Comparison of ENCODE assay signal across 8 cellular contexts in the genomic region with DNA sequence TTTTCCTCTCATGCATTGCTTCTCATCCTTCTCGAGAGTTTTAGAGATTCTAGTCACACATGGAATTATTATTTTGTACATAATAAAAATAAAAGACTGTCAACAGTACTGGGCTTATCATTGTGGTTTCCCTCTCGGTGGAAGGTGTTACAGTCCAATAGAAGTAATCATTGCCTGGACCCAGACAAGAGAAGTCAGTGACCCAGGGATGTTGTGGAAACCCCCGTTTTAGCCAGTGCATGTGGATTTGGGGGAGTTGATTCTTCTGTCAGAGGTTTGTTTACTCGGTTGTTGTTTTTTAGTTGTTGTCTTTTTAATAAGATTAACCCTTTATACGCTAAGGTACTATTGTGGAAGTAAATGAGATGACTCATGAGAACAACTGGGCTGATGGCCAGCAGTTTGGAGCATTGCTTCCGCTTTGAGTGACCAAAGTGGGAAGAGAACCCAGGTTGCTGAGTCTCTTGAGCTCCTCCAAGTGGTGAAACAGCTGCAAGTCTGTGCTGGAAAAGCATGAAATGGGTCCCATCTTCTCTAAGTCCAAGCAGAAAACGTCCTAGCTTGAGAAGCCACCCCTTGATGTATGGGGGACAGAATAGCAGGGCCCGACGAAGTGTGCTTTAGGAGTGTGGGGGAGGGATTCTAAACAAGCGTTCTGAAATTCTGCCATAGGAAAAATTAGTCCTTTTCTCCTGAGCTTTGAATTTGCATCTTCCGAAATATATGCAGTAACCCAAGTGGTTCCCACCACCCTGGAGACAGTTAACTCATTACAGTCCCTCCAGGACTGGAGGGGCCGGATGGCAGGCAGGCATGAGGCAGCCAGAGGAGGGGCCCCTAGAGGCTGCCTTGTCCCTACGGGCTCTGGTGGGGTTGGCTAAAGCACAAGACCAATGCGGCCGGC.
A peak's percentile ranks its signal among the peaks of the same experiment; 100 is the strongest.
DNase-seq lines count a peak whose midpoint lies in the region; ATAC-seq, FAIRE-seq and TF ChIP-seq lines count a peak whose summit lies in the region.

No MANE protein-coding gene starts in this region.

- H4K20me1 ChIP-seq in PC-9 (ENCODE audit: insufficient read depth): no peaks in the 10 kb centered on the region

- H3K36me3 ChIP-seq in HAP-1 (replicated peaks): no peaks in the 10 kb centered on the region
- H3K36me3 ChIP-seq in PC-9 (ENCODE audit: low read depth): no peaks in the 10 kb centered on the region
- H3K36me3 ChIP-seq in esophagus muscularis mucosa: no peaks in the 10 kb centered on the region
- H3K36me3 ChIP-seq in pancreas: no peaks in the 10 kb centered on the region
- H3K36me3 ChIP-seq in effector memory CD4-positive, alpha-beta T cell (ENCODE audit: control insufficient read depth, insufficient read depth, low read length): no peaks in the 10 kb centered on the region
- no peaks in the 10 kb centered on the region for H3K36me3 ChIP-seq in esophagus squamous epithelium

- H3K79me2 ChIP-seq in PC-9 (ENCODE audit: low read depth): no peaks in the 10 kb centered on the region

- POLR2A ChIA-PET in PC-9 (lab: Charles Lee; ENCODE audit: unreplicated experiment): no interaction called here

- no peaks in the 10 kb centered on the region for H3K9me3 ChIP-seq in HAP-1
- no peaks in the 10 kb centered on the region for H3K9me3 ChIP-seq in PC-9 (ENCODE audit: insufficient read depth, low read depth)
- H3K9me3 ChIP-seq in esophagus muscularis mucosa: no peaks in the 10 kb centered on the region
- no peaks in the 10 kb centered on the region for H3K9me3 ChIP-seq in pancreas
- no peaks in the 10 kb centered on the region for H3K9me3 ChIP-seq in effector memory CD4-positive, alpha-beta T cell (ENCODE audit: control insufficient read depth, low read length)
- H3K9me3 ChIP-seq in esophagus squamous epithelium: no peaks in the 10 kb centered on the region

- no peaks in the 10 kb centered on the region for H3F3A ChIP-seq in PC-9 (ENCODE audit: insufficient read depth, low read depth)

- H3K4me1 ChIP-seq in HAP-1 (no peaks in the 10 kb centered on the region), PC-9 (replicated peaks; ENCODE audit: insufficient read depth) (no peaks in the 10 kb centered on the region), esophagus muscularis mucosa (no peaks in the 10 kb centered on the region), pancreas (no peaks in the 10 kb centered on the region), esophagus squamous epithelium (peaks cover 0 to 5% (median 0%) of the 10 kb centered on the region in 3 donors)
- H3K4me1 ChIP-seq in effector memory CD4-positive, alpha-beta T cell (ENCODE audit: control insufficient read depth, insufficient read depth, low read length, poor library complexity, severe bottlenecking): no peaks in the 10 kb centered on the region

- no peak; the same call in 1 of the 2 replicates for TF ChIP-seq CTCF in PC-9 (conservative IDR thresholded peaks at IDR 0.05)
- no peak for TF ChIP-seq CTCF in esophagus muscularis mucosa (IDR thresholded peaks at IDR 0.05)
- peak in 1 of 4 donors; percentile 15 for TF ChIP-seq CTCF in pancreas (IDR thresholded peaks at IDR 0.05)
- TF ChIP-seq CTCF in esophagus squamous epithelium (IDR thresholded peaks at IDR 0.05): peak in 2 of 6 experiments; percentile 11 to 41

- no peak for FAIRE-seq in pancreas (lab: Jason Lieb, UNC)

- DNase-seq in AML-193 (lab: John Stamatoyannopoulos, UW) (peak; percentile 10 to 42), HAP-1 (ENCODE audit: low spot score in 2 of 2) (peak; percentile 23 to 27), PC-9 (peak; percentile 31 to 66), esophagus muscularis mucosa (ENCODE audit: extremely low spot score) (peak; percentile 89), pancreas (peak in 2 of 6 donors; percentile 20 to 33), esophagus squamous epithelium (lab: John Stamatoyannopoulos, UW) (no peak)
- DNase-seq in effector memory CD4-positive, alpha-beta T cell: no peak

- WGBS in esophagus muscularis mucosa: 67% methylated on average over 12 of the region's 15 CpGs
- 52 to 63% methylated on average over 15 of the region's 15 CpGs for WGBS in pancreas, 2 donors
- WGBS in esophagus squamous epithelium, 2 donors: 44 to 61% methylated on average over 13 to 14 of the region's 15 CpGs

- no peak overlapping the region for H3K27ac ChIP-seq in PC-9
- no peak overlapping the region for H3K27ac ChIP-seq in esophagus muscularis mucosa (replicated peaks in 1 of 4)
- no peak overlapping the region for H3K27ac ChIP-seq in pancreas
- H3K27ac ChIP-seq in effector memory CD4-positive, alpha-beta T cell (ENCODE audit: insufficient read depth, low read length, poor library complexity, severe bottlenecking): no peak overlapping the region
- H3K27ac ChIP-seq in esophagus squamous epithelium: no peak overlapping the region

- BruUV-seq in PC-9 (replicated peaks; lab: Mats Ljungman, UMichigan): no TSS peak

- no peak overlapping the region for H3K4me3 ChIP-seq in HAP-1
- H3K4me3 ChIP-seq in PC-9: no peak overlapping the region
- H3K4me3 ChIP-seq in esophagus muscularis mucosa: no peak overlapping the region
- H3K4me3 ChIP-seq in pancreas: no peak overlapping the region
- H3K4me3 ChIP-seq in effector memory CD4-positive, alpha-beta T cell (ENCODE audit: insufficient read depth, low read depth, low read length, poor library complexity, severe bottlenecking): no peak overlapping the region
- no peak overlapping the region for H3K4me3 ChIP-seq in esophagus squamous epithelium

- intact Hi-C loops in PC-9 (cut with micrococcal nuclease; ENCODE audit: unreplicated experiment): loop anchor here (10.0 kb wide), 1 partner anchor 55 kb away; no protein-coding TSS in a partner anchor
- intact Hi-C loops in esophagus muscularis mucosa (cut with DNase I): no loop called here
- intact Hi-C loops in pancreas (cut with DNase I): no loop called here
- intact Hi-C loops in esophagus squamous epithelium (cut with DNase I): no loop called here

- CTCF ChIA-PET in PC-9 (lab: Charles Lee): interaction anchor here (0.8 kb wide), 1 partner anchor 66 kb away, joined by 3 read pairs; no protein-coding TSS in a partner anchor

- H3K4me2 ChIP-seq in PC-9: no peak overlapping the region

- TF ChIP-seq EP300 in esophagus muscularis mucosa (IDR thresholded peaks at IDR 0.05): no peak

- H2AFZ ChIP-seq in PC-9: no peak overlapping the region

- in situ Hi-C loops in HAP-1 (cut with MboI; ENCODE audit: low sequenced_read_pairs): no loop called here

- no peaks in the 10 kb centered on the region for H3K9me2 ChIP-seq in PC-9 (ENCODE audit: insufficient read depth)

- TF ChIP-seq POLR2A in esophagus muscularis mucosa (IDR thresholded peaks at IDR 0.05; ENCODE audit: low read depth) (no peak), esophagus squamous epithelium (IDR thresholded peaks at IDR 0.05) (no peak)

- ATAC-seq in pancreas (peak in 3 of 4 donors; percentile 55 to 72 (median 70)), HG02759 (IDR thresholded peaks at IDR 0.05; ENCODE audit: unreplicated experiment) (no peak)

- H3K27me3 ChIP-seq in HAP-1 (ENCODE audit: low read depth) (no peaks in the 10 kb centered on the region; the same call in 1 of the 2 replicates), PC-9 (ENCODE audit: insufficient read depth, low read depth) (peaks cover 38% of the 10 kb centered on the region), esophagus muscularis mucosa (peaks cover 0 to 46% (median 0%) of the 10 kb centered on the region in 4 donors), pancreas (no peaks in the 10 kb centered on the region), esophagus squamous epithelium (peaks cover 0 to 68% (median 0%) of the 10 kb centered on the region in 4 donors)
- peaks cover 8% of the 10 kb centered on the region for H3K27me3 ChIP-seq in effector memory CD4-positive, alpha-beta T cell (replicated peaks; ENCODE audit: control insufficient read depth, insufficient read depth, low read length, poor library complexity, severe bottlenecking)

Comparison
In these comparisons a context has a peak if more than half of its experiments do, and no peak if none do; other contexts are left out.
1. DNase-seq: peak in AML-193 (2 of 2), HAP-1 (2 of 2), PC-9 (2 of 2) and esophagus muscularis mucosa (single experiment); none in effector memory CD4-positive, alpha-beta T cell (0 of 3) and esophagus squamous epithelium (single experiment).